9 cellular contexts compared by ENCODE assay signal in the genomic region with DNA sequence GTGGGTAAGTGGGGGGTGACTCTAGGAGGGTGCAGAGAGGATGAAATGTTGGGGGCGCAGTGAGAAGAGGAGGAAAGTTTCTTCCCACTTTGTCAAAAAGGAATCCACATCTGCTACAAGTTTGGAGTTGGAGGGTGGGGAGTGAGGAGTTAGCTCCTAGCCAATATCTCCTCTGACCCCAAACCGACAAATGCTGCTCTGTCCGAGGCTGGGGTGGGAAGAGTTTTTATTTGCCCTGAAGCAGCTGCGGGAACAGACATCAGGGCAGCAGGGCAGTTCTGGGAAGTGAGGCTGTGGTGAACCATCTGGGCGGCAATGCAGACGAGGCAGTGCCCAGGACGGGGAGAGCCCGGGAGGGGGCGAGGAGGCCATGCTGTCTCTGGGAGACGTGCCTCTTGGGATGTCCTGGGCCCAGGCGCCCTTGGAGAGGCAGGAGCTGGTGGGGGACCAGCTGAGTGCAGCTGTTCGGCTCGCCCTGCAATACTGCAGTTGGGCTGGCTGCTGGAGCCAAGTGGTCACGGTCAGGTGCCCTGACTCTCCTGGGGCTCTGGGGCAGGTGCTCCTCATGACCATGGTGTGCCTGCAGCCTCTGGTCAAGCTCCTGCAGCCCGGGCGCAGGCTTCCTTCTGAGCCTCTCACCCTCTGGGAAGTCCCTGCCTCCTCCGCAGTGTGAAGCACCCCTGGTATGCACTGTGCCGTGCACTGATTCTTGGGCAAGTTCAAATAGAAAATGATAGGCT. TPM values are rescaled to one million over a fixed set of nuclear protein-coding genes. Genes with fewer than 3 reads are reported as not detected.
DNase-seq lines count a peak whose midpoint lies in the region; ATAC-seq, FAIRE-seq and TF ChIP-seq lines count a peak whose summit lies in the region.
"Had no signal": no experiment of that assay in that cellular context is flagged by ENCODE, and none has a peak within 500 bp of the region (broad histone marks: within the 10 kb centered on the region; RNA-seq: fewer than 3 reads in every experiment).

No MANE protein-coding gene starts in this region.

- H2BK20ac ChIP-seq in H1 (ENCODE audit: low read length) = peak overlapping the region; percentile 92

- peak overlapping the region; percentile 25 for H4K5ac ChIP-seq in H1 (ENCODE audit: insufficient read length, low read depth, low read length)

- TF ChIP-seq CTCF in breast epithelium (IDR thresholded peaks at IDR 0.05) (no peak), MCF 10A (IDR thresholded peaks at IDR 0.05; ENCODE audit: unreplicated experiment) (no peak), H1 (IDR thresholded peaks at IDR 0.05; ENCODE audit: control extremely low read depth in 1 of 3, insufficient read depth in 1 of 3, low read depth in 1 of 3, low read length in 3 of 3) (no peak)

- H3K79me1 ChIP-seq in H1 (ENCODE audit: low read depth, low read length) = no peaks in the 10 kb centered on the region

- H3K36me3 ChIP-seq in breast epithelium (no peaks in the 10 kb centered on the region), H1 (ENCODE audit: control insufficient read depth in 2 of 4, insufficient read depth in 4 of 4, low read length in 3 of 4) (no peaks in the 10 kb centered on the region), muscle layer of duodenum (ENCODE audit: control insufficient read depth in 1 of 2, insufficient read depth in 2 of 2, low read length in 2 of 2) (no peaks in the 10 kb centered on the region)

- no peaks in the 10 kb centered on the region for H3K9me3 ChIP-seq in breast epithelium
- no peaks in the 10 kb centered on the region for H3K9me3 ChIP-seq in H1 (ENCODE audit: insufficient read depth in 2 of 2, low read depth in 1 of 2, low read length in 1 of 2)
- H3K9me3 ChIP-seq in muscle layer of duodenum (ENCODE audit: control insufficient read depth in 1 of 2, low read length in 2 of 2) = no peaks in the 10 kb centered on the region

- H4K91ac ChIP-seq in H1 (replicated peaks; ENCODE audit: insufficient read length, low read length) = peak overlapping the region; percentile 77

- H3K27ac ChIP-seq in breast epithelium (peak overlapping the region; percentile 83 to 93), H1 (ENCODE audit: low read depth, low read length) (peak overlapping the region; percentile 80), muscle layer of duodenum (ENCODE audit: low read length) (peak overlapping the region; percentile 29)

- H3K79me2 ChIP-seq in H1 (ENCODE audit: control insufficient read depth in 1 of 2, insufficient read depth in 2 of 2, low read length in 2 of 2) = no peaks in the 10 kb centered on the region

- no peak for TF ChIP-seq RAD21 in H1 (IDR thresholded peaks at IDR 0.05 in 1 of 2, conservative IDR thresholded peaks at IDR 0.05 in 1 of 2; ENCODE audit: low read depth in 2 of 2, low read length in 2 of 2)

- TF ChIP-seq EP300 in H1 (IDR thresholded peaks at IDR 0.05; ENCODE audit: borderline replicate concordance in 1 of 2, low read depth in 2 of 2, low read length in 2 of 2) = no peak

- WGBS in H1 (ENCODE audit: extremely low coverage in 1 of 2, insufficient coverage in 1 of 2, insufficient read length in 1 of 2, insufficient replicate concordance in 2 of 2, low coverage in 1 of 2, low lambda C conversion rate in 2 of 2, missing lambda C conversion rate in 1 of 2), 2 experiments = 58% methylated on average over 18 of the region's 18 CpGs; no CpG with 5 or more reads in 1 of the 2 experiments

- DNase-seq in breast epithelium (ENCODE audit: low spot score in 2 of 2) (no peak), MCF 10A (ENCODE audit: unreplicated experiment) (no peak), H1 (ENCODE audit: low read depth in 1 of 2, low spot score in 2 of 2) (no peak), urothelium cell line (ENCODE audit: low spot score) (peak; percentile 49), HT-29 (ENCODE audit: low spot score) (no peak)
- DNase-seq in activated T-cell treated with anti-CD3 and anti-CD28 coated beads, Interleukin-2, amount 50 U/mL, for 1 hour = no peak
- DNase-seq: ACHN had no signal

- no peak overlapping the region for H3K4me3 Mint-ChIP-seq in MCF 10A (ENCODE audit: unreplicated experiment)

- FAIRE-seq in H1 (lab: Jason Lieb, UNC) (no peak), urothelium cell line (lab: Jason Lieb, UNC) (peak; percentile 63)

- no peaks in the 10 kb centered on the region for H3K36me3 Mint-ChIP-seq in MCF 10A (ENCODE audit: insufficient read depth, unreplicated experiment)

- TF ChIP-seq POLR2A in breast epithelium (IDR thresholded peaks at IDR 0.05) = no peak
- no peak; a peak in 1 of 3 replicates for TF ChIP-seq POLR2A in H1 (IDR thresholded peaks at IDR 0.05; ENCODE audit: control extremely low read depth in 1 of 2, low read depth in 2 of 2, low read length in 2 of 2)

- H2BK5ac ChIP-seq in H1 (ENCODE audit: low read depth, low read length) = peak overlapping the region; percentile 99

- peak overlapping the region; percentile 55 for H3K18ac ChIP-seq in H1 (ENCODE audit: extremely low read depth, low read length)

- peaks cover 2% of the 10 kb centered on the region for H3K23me2 ChIP-seq in H1 (ENCODE audit: low read depth, low read length)

- peak overlapping the region; percentile 71 for H3K56ac ChIP-seq in H1 (replicated peaks; ENCODE audit: insufficient read length, low read depth, low read length)

- H3K27me3 Mint-ChIP-seq in MCF 10A (ENCODE audit: insufficient read depth, unreplicated experiment) = no peaks in the 10 kb centered on the region

- no peaks in the 10 kb centered on the region for H3K4me1 Mint-ChIP-seq in MCF 10A (ENCODE audit: insufficient read depth, unreplicated experiment)

- peak overlapping the region; percentile 97 for H2AK5ac ChIP-seq in H1 (ENCODE audit: low read depth, low read length)

- 0 out of 2 replicates have a peak overlapping the region, but pooled peaks have one; percentile 40 for H2BK15ac ChIP-seq in H1 (ENCODE audit: low read length)

- peak overlapping the region in 1 of 3 donors; percentile 28 for H3K4me3 ChIP-seq in breast epithelium
- peak overlapping the region in 2 of 4 experiments; percentile 2 to 43; a peak in 3 of 8 replicates for H3K4me3 ChIP-seq in H1 (ENCODE audit: extremely low read depth in 1 of 4, insufficient read depth in 2 of 4, low read depth in 3 of 4, low read length in 4 of 4)
- no peak overlapping the region for H3K4me3 ChIP-seq in muscle layer of duodenum (ENCODE audit: low read depth in 1 of 2, low read length in 2 of 2)

- H3K4me1 ChIP-seq in breast epithelium = peaks cover 14% of the 10 kb centered on the region in 2 donors
- H3K4me1 ChIP-seq in H1 (replicated peaks in 1 of 4; ENCODE audit: control insufficient read depth in 3 of 4, insufficient read depth in 4 of 4, low read length in 3 of 4) = peaks cover 17 to 55% (median 45%) of the 10 kb centered on the region in 4 experiments
- no peaks in the 10 kb centered on the region for H3K4me1 ChIP-seq in muscle layer of duodenum (ENCODE audit: control insufficient read depth in 1 of 2, insufficient read depth in 2 of 2, low read length in 2 of 2)

- peak overlapping the region; percentile 43 for H3K14ac ChIP-seq in H1 (ENCODE audit: insufficient read length)

- H3K23ac ChIP-seq in H1 (ENCODE audit: insufficient read length) = no peak overlapping the region

- peak overlapping the region in 3 of 4 experiments; percentile 34 to 63 (median 38); a peak in 5 of 7 replicates for H3K9ac ChIP-seq in H1 (replicated peaks in 1 of 4; ENCODE audit: extremely low read depth in 1 of 4, low read depth in 3 of 4, low read length in 3 of 4)

- ATAC-seq in HG03439 (IDR thresholded peaks at IDR 0.05; ENCODE audit: unreplicated experiment) = no peak

- no peaks in the 10 kb centered on the region for H4K20me1 ChIP-seq in H1 (replicated peaks in 1 of 2; ENCODE audit: control insufficient read depth in 1 of 2, insufficient read depth in 2 of 2, low read length in 2 of 2)

- POLR2A ChIA-PET in MCF 10A (lab: Yijun Ruan, JAX) = no interaction called here
- POLR2A ChIA-PET in H1 (lab: Charles Lee; ENCODE audit: partially characterized antibody) = interaction anchor here (0.6 to 3.0 kb wide), 11 partner anchors 8 to 117 kb away, joined by 3 to 11 read pairs (median 4); a partner anchor contains a TSS

- peak overlapping the region; percentile 90 for H3K4ac ChIP-seq in H1 (replicated peaks; ENCODE audit: insufficient read length, low read depth, low read length)

- peak overlapping the region; percentile 98 for H2BK12ac ChIP-seq in H1 (ENCODE audit: low read depth, low read length)

- CTCF ChIA-PET in MCF 10A (lab: Yijun Ruan, JAX) (interaction anchor here (0.6 kb wide), 1 partner anchor 28 kb away, joined by 3 read pairs; no protein-coding TSS in a partner anchor), H1 (lab: Charles Lee; ENCODE audit: partially characterized antibody) (interaction anchor here (0.8 to 20.5 kb wide), 9 partner anchors 8 to 115 kb away, joined by 3 to 257 read pairs (median 3); no protein-coding TSS in a partner anchor)

- intact Hi-C loops in breast epithelium (cut with DNase I; ENCODE audit: low total_unique reads) = no loop called here
- intact Hi-C loops in MCF 10A (cut with micrococcal nuclease) = no loop called here

- no TSS peak for BruUV-seq in MCF 10A (replicated peaks; lab: Mats Ljungman, UMichigan)

- H3K27me3 ChIP-seq in breast epithelium (no peaks in the 10 kb centered on the region), H1 (replicated peaks in 1 of 4; ENCODE audit: control insufficient read depth in 3 of 4, extremely low read depth in 1 of 4, insufficient read depth in 3 of 4, low read length in 3 of 4) (no peaks in the 10 kb centered on the region), muscle layer of duodenum (ENCODE audit: low read depth, low read length) (no peaks in the 10 kb centered on the region)

- H3K27ac Mint-ChIP-seq in MCF 10A (ENCODE audit: low read depth, unreplicated experiment) = no peak overlapping the region

- peak overlapping the region; percentile 96 for H2BK120ac ChIP-seq in H1 (replicated peaks; ENCODE audit: low read depth, low read length)

- no peak overlapping the region for H2AFZ ChIP-seq in H1 (ENCODE audit: low read length)

- peak overlapping the region; percentile 75 for H4K8ac ChIP-seq in H1 (ENCODE audit: extremely low read depth, insufficient read depth, low read length)

- no peaks in the 10 kb centered on the region for H3K9me3 Mint-ChIP-seq in MCF 10A (ENCODE audit: unreplicated experiment)

- H3K4me2 ChIP-seq in H1 (ENCODE audit: insufficient read depth in 1 of 2, low read depth in 2 of 2, low read length in 2 of 2) = peak overlapping the region; percentile 60 to 61

RNA-seq across cellular contexts. Expression of a gene that starts 6.4 kb away (rescaled TPM):
- total RNA-seq in breast epithelium (100 to 1,000 TPM in 1 of 3 donors, 10 to 100 TPM in 2; 58.1 to 190 (median 76.4) TPM), MCF 10A (2022) (2.5 and 4.8 TPM in 2 replicates)
- total RNA-seq in H1 (2021; fragmentation: NEBNext Ultra II Directional; extraction: Animal tissue kit (Norgen Biotek cat#: 25700)) = 47.9 and 49.4 TPM in 2 replicates
- polyA plus RNA-seq in H1 (2011; rRNA removed) = 10.1 and 15.2 TPM in 2 replicates
- polyA plus RNA-seq in H1 (2011; cell fraction: cytosol; rRNA removed) = 13.5 TPM
- 33.4 TPM for polyA plus RNA-seq in H1 (2011; cell fraction: nucleus; rRNA removed)
- 13.7 to 17.9 TPM (median 15.6 TPM) in 4 replicates for polyA plus RNA-seq in H1 (2012, experiment 1 of 2)
- polyA plus RNA-seq in H1 (2012, experiment 2 of 2) = 21.7 TPM
- 28.0 TPM for polyA plus RNA-seq in H1 (2013, experiment 1 of 2)
- polyA plus RNA-seq in H1 (2013, experiment 2 of 2) = 27.0 TPM
- polyA minus RNA-seq in H1 (2011; rRNA and poly(A)+ RNA removed) = 7.3 and 11.0 TPM in 2 replicates
- polyA minus RNA-seq in H1 (2011; cell fraction: cytosol; rRNA and poly(A)+ RNA removed) = 17.7 TPM
- polyA minus RNA-seq in H1 (2011; cell fraction: nucleus; rRNA and poly(A)+ RNA removed) = 14.3 TPM
- 0.18 and 0.79 TPM in 2 replicates for total RNA-seq in HT-29 (2014; rRNA removed; shearing (Covaris generic))

RNA-seq across cellular contexts. Expression of a gene that starts 12.2 kb away (rescaled TPM):
- total RNA-seq in breast epithelium (10 to 100 TPM; 33.9 to 58.7 (median 50.2) TPM), MCF 10A (2022) (25.7 and 31.8 TPM in 2 replicates)
- total RNA-seq in H1 (2021; fragmentation: NEBNext Ultra II Directional; extraction: Animal tissue kit (Norgen Biotek cat#: 25700)) = 56.7 and 60.0 TPM in 2 replicates
- 46.7 and 69.3 TPM in 2 replicates for polyA plus RNA-seq in H1 (2011; rRNA removed)
- polyA plus RNA-seq in H1 (2011; cell fraction: cytosol; rRNA removed) = 69.5 TPM
- polyA plus RNA-seq in H1 (2011; cell fraction: nucleus; rRNA removed) = 180 TPM
- 38.8 to 53.2 TPM (median 48.6 TPM) in 4 replicates for polyA plus RNA-seq in H1 (2012, experiment 1 of 2)
- 42.4 TPM for polyA plus RNA-seq in H1 (2012, experiment 2 of 2)
- 34.5 TPM for polyA plus RNA-seq in H1 (2013, experiment 1 of 2)
- 33.4 TPM for polyA plus RNA-seq in H1 (2013, experiment 2 of 2)
- polyA minus RNA-seq in H1 (2011; rRNA and poly(A)+ RNA removed) = 49.7 and 65.7 TPM in 2 replicates
- polyA minus RNA-seq in H1 (2011; cell fraction: cytosol; rRNA and poly(A)+ RNA removed) = 37.5 TPM
- 62.2 TPM for polyA minus RNA-seq in H1 (2011; cell fraction: nucleus; rRNA and poly(A)+ RNA removed)
- total RNA-seq in HT-29 (2014; rRNA removed; shearing (Covaris generic)) = 23.0 and 30.7 TPM in 2 replicates

Comparison
In these comparisons a context has a peak if more than half of its experiments do, and no peak if none do; other contexts are left out.
1. H3K27ac ChIP-seq: peak in every context shown above with its lines; median percentile 88 in breast epithelium; 80 in H1; 29 in muscle layer of duodenum.